8 cellular contexts compared by ENCODE assay signal in genomic region chr19:11797491-11797890, GRCh38. TPM values are rescaled to one million over a fixed set of nuclear protein-coding genes. Genes with fewer than 3 reads are reported as not detected.
A peak's percentile ranks its signal among the peaks of the same experiment; 100 is the strongest.
DNase-seq lines count a peak whose midpoint lies in the region; ATAC-seq, FAIRE-seq and TF ChIP-seq lines count a peak whose summit lies in the region.

No MANE protein-coding gene starts in this region.

- H3K27ac ChIP-seq in AG04450 (ENCODE audit: low read depth, low read length) (no peak overlapping the region), RWPE1 (peak overlapping the region; percentile 67)

- FAIRE-seq in GM19239 (lab: Jason Lieb, UNC), result peak; percentile 97

- no peaks in the 10 kb centered on the region for H3K9me2 ChIP-seq in Loucy (replicated peaks; ENCODE audit: low read depth, low read length)

- peak overlapping the region; percentile 85 for H2AFZ ChIP-seq in Loucy (ENCODE audit: low read length)

- peaks cover 3% of the 10 kb centered on the region for H3K9me3 Mint-ChIP-seq in neural crest cell
- H3K9me3 Mint-ChIP-seq in stimulated activated naive CD8-positive, alpha-beta T cell treated with anti-CD3 and anti-CD28 coated beads, Interleukin-15, amount 100 ng/mL, for 72 hours, result peaks cover 4 to 5% of the 10 kb centered on the region in 2 donors

- H3K27ac Mint-ChIP-seq in neural crest cell (ENCODE audit: unreplicated experiment), result no peak overlapping the region
- H3K27ac Mint-ChIP-seq in stimulated activated naive CD8-positive, alpha-beta T cell treated with anti-CD3 and anti-CD28 coated beads, Interleukin-15, amount 100 ng/mL, for 72 hours, result no peak overlapping the region

- H3K4me1 Mint-ChIP-seq in neural crest cell, result peaks cover 18% of the 10 kb centered on the region
- peaks cover 22% of the 10 kb centered on the region for H3K4me1 Mint-ChIP-seq in stimulated activated naive CD8-positive, alpha-beta T cell treated with anti-CD3 and anti-CD28 coated beads, Interleukin-15, amount 100 ng/mL, for 72 hours

- POLR2A ChIA-PET in AG04450 (lab: Yijun Ruan, JAX) (interaction anchor here (0.6 to 1.3 kb wide), 4 partner anchors 15 to 343 kb away, joined by 3 to 5 read pairs (median 3); partner anchors contain the start of genes ZNF20 and ZNF440), RWPE1 (lab: Yijun Ruan, JAX; ENCODE audit: low non-redundant PET) (interaction anchor here (0.6 kb wide), 1 partner anchor 57 kb away, joined by 3 read pairs; no protein-coding TSS in a partner anchor)

- peak; percentile 87 for TF ChIP-seq CTCF in AG04450 (IDR thresholded peaks at IDR 0.05; ENCODE audit: low read depth, low read length)
- peak; percentile 81 for TF ChIP-seq CTCF in Loucy (conservative IDR thresholded peaks at IDR 0.05; ENCODE audit: low read length)
- peak; percentile 93 for TF ChIP-seq CTCF in RWPE1 (conservative IDR thresholded peaks at IDR 0.05; ENCODE audit: low read depth)
- peak; percentile 82 for TF ChIP-seq CTCF in foreskin fibroblast (IDR thresholded peaks at IDR 0.05; ENCODE audit: low read depth, low read length)
- peak; percentile 91 for TF ChIP-seq CTCF in neural crest cell (conservative IDR thresholded peaks at IDR 0.05)

- ATAC-seq in stimulated activated naive CD8-positive, alpha-beta T cell treated with anti-CD3 and anti-CD28 coated beads, Interleukin-15, amount 100 ng/mL, for 72 hours, result peak; percentile 76

- peak; percentile 77 for DNase-seq in AG04450 (ENCODE audit: low read depth, low spot score)
- peak; percentile 57 for DNase-seq in GM19239 (ENCODE audit: insufficient read length, low spot score)
- DNase-seq in RWPE1 (ENCODE audit: low spot score), result peak; percentile 93
- DNase-seq in activated effector memory CD4-positive, alpha-beta T cell treated with anti-CD3 and anti-CD28 coated beads, Interleukin-2, amount 50 U/mL, for 16 hours, result peak; percentile 88
- DNase-seq in foreskin fibroblast, result peak; percentile 82 to 95
- peak; percentile 76 for DNase-seq in neural crest cell (ENCODE audit: low read depth, low spot score)
- peak; percentile 79 to 85 for DNase-seq in stimulated activated naive CD8-positive, alpha-beta T cell treated with anti-CD3 and anti-CD28 coated beads, Interleukin-15, amount 100 ng/mL, for 72 hours

- H3K27me3 Mint-ChIP-seq in neural crest cell (ENCODE audit: low read depth), result peaks cover 28% of the 10 kb centered on the region
- H3K27me3 Mint-ChIP-seq in stimulated activated naive CD8-positive, alpha-beta T cell treated with anti-CD3 and anti-CD28 coated beads, Interleukin-15, amount 100 ng/mL, for 72 hours, result no peaks in the 10 kb centered on the region

- H3K36me3 ChIP-seq in Loucy (ENCODE audit: insufficient read depth, low read length), result no peaks in the 10 kb centered on the region

- H3K4me1 ChIP-seq in Loucy (ENCODE audit: insufficient read depth, low read length, poor library complexity, severe bottlenecking), result peaks cover 12% of the 10 kb centered on the region

- H3K4me2 ChIP-seq in Loucy (ENCODE audit: low read depth, low read length, poor library complexity, severe bottlenecking), result peak overlapping the region; percentile 77

- H3K27me3 ChIP-seq in AG04450 (ENCODE audit: control insufficient read depth, insufficient read depth, low read length), result no peaks in the 10 kb centered on the region
- no peaks in the 10 kb centered on the region for H3K27me3 ChIP-seq in Loucy (ENCODE audit: insufficient read depth, low read length, poor library complexity, severe bottlenecking)

- peak overlapping the region; percentile 95 for H3K4me3 Mint-ChIP-seq in neural crest cell
- H3K4me3 Mint-ChIP-seq in stimulated activated naive CD8-positive, alpha-beta T cell treated with anti-CD3 and anti-CD28 coated beads, Interleukin-15, amount 100 ng/mL, for 72 hours, result peak overlapping the region; percentile 97 to 98

- no peaks in the 10 kb centered on the region for H4K20me1 ChIP-seq in Loucy (ENCODE audit: insufficient read depth, low read length, poor library complexity, severe bottlenecking)

- CTCF ChIA-PET in AG04450 (lab: Charles Lee), result interaction anchor here (0.6 to 3.4 kb wide), 52 partner anchors 8 to 568 kb away, joined by 3 to 64 read pairs (median 4); partner anchors contain the start of genes ZNF20, ZNF440 and ZNF442
- CTCF ChIA-PET in RWPE1 (lab: Yijun Ruan, JAX), result interaction anchor here (0.6 to 2.7 kb wide), 16 partner anchors 15 to 343 kb away, joined by 3 to 28 read pairs (median 4); partner anchors contain the start of gene ZNF844

- H3F3A ChIP-seq in Loucy (ENCODE audit: low read depth), result no peaks in the 10 kb centered on the region

- peak overlapping the region; percentile 70 for H3K9ac ChIP-seq in Loucy (ENCODE audit: low read depth, low read length, poor library complexity, severe bottlenecking)

- no peaks in the 10 kb centered on the region for H3K79me2 ChIP-seq in Loucy (ENCODE audit: insufficient read depth, low read length)

- no peak overlapping the region for H3K4me3 ChIP-seq in AG04450 (ENCODE audit: low read depth, low read length)
- H3K4me3 ChIP-seq in Loucy (ENCODE audit: low read length, poor library complexity, severe bottlenecking), result peak overlapping the region; percentile 75
- H3K4me3 ChIP-seq in foreskin fibroblast (ENCODE audit: low read depth in 1 of 2, low read length in 2 of 2), result no peak overlapping the region

- H3K9me3 ChIP-seq in AG04450 (ENCODE audit: control insufficient read depth, insufficient read depth, low read length), result peaks cover 11% of the 10 kb centered on the region
- no peaks in the 10 kb centered on the region for H3K9me3 ChIP-seq in Loucy (ENCODE audit: insufficient read depth, low read depth, low read length)

- peaks cover 13% of the 10 kb centered on the region for H3K36me3 Mint-ChIP-seq in neural crest cell (ENCODE audit: low read depth)

RNA-seq across cellular contexts. Expression of gene ZNF491, which starts 0.8 kb away (rescaled TPM):
- 2.1 and 2.2 TPM in 2 replicates for polyA plus RNA-seq in AG04450 (2011; rRNA removed)
- polyA minus RNA-seq in AG04450 (2011; rRNA and poly(A)+ RNA removed), result 2.2 and 3.2 TPM in 2 replicates
- 8.8 and 9.8 TPM in 2 replicates for total RNA-seq in neural crest cell

RNA-seq across cellular contexts. Expression of gene ZNF440, which starts 16.6 kb away (rescaled TPM):
- 4.9 and 6.3 TPM in 2 replicates for polyA plus RNA-seq in AG04450 (2011; rRNA removed)
- polyA minus RNA-seq in AG04450 (2011; rRNA and poly(A)+ RNA removed), result 6.3 and 9.8 TPM in 2 replicates
- total RNA-seq in neural crest cell, result 19.7 and 22.2 TPM in 2 replicates

RNA-seq across cellular contexts. Expression of gene ZNF441, which starts 30.7 kb away (rescaled TPM):
- polyA plus RNA-seq in AG04450 (2011; rRNA removed), result 4.6 and 6.3 TPM in 2 replicates
- polyA minus RNA-seq in AG04450 (2011; rRNA and poly(A)+ RNA removed), result 6.9 and 9.2 TPM in 2 replicates
- 3.9 and 5.7 TPM in 2 replicates for total RNA-seq in neural crest cell

RNA-seq across cellular contexts. Expression of gene ZNF439, which starts 51.0 kb away (rescaled TPM):
- 5.3 and 7.0 TPM in 2 replicates for polyA plus RNA-seq in AG04450 (2011; rRNA removed)
- 4.6 and 6.0 TPM in 2 replicates for polyA minus RNA-seq in AG04450 (2011; rRNA and poly(A)+ RNA removed)
- 6.0 and 6.6 TPM in 2 replicates for total RNA-seq in neural crest cell

RNA-seq across cellular contexts. Expression of gene ZNF823, which starts 58.7 kb away (rescaled TPM):
- polyA plus RNA-seq in AG04450 (2011; rRNA removed), result 2.6 and 3.8 TPM in 2 replicates
- 5.6 and 6.3 TPM in 2 replicates for polyA minus RNA-seq in AG04450 (2011; rRNA and poly(A)+ RNA removed)
- 8.7 and 8.8 TPM in 2 replicates for total RNA-seq in neural crest cell
